In the genomic region with DNA sequence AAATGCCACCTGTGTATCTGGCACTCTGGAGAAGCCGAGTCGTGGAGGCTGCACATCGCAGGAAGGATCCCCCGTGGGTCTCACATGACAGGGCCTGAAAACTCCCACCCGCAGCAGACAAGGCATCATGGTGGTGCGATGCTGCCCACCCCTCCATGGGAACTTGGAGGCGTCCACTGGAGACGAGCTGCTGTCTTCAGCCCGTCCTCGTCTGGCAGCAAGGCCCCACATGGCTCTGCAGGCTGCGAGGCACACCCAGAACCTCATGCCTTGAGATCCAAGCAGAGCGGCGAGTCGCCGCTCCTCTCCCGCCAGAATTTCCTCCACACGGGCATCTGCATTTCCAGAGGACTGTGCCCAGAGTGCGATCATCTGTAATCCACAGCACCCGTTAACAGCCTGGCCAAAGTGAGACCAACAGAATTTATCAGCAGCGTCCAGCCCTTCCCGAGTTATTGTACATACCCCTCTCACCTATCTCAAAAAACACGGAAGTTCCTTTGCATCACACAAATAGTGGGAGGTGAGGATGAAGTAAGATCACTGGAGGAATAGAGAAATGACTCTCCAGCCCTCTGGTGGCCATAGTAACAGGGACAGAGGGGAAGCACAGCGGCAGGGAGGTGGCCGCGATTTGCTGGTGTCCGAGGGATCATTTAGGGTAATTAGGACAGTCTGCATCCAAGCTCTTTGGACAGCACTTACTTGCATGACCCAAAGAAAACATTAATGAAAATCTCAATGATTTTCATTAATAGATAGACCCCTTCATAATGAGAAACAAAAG, we compare ENCODE assay signal across 13 cellular contexts.
DNase-seq lines count a peak whose midpoint lies in the region; ATAC-seq lines count a peak whose summit lies in the region.
"Had no signal": no experiment of that assay in that cellular context is flagged by ENCODE, and none has a peak within 500 bp of the region (broad histone marks: within the 10 kb centered on the region; RNA-seq: fewer than 3 reads in every experiment).

No MANE protein-coding gene starts in this region.

- no peak overlapping the region for H2BK15ac ChIP-seq in mesendoderm (replicated peaks; ENCODE audit: low read depth)

- no peaks in the 10 kb centered on the region for H3K36me3 ChIP-seq in mesendoderm (ENCODE audit: control insufficient read depth, insufficient read depth, low read length)

- peaks cover 58% of the 10 kb centered on the region for H3K4me1 Mint-ChIP-seq in stimulated activated naive CD8-positive, alpha-beta T cell treated with anti-CD3 and anti-CD28 coated beads, Interleukin-15, Interleukin-2, amounts not matched to agents 100 ng/mL and 50 ng/mL, for 24 hours (ENCODE audit: low read depth)
- peaks cover 60% of the 10 kb centered on the region for H3K4me1 Mint-ChIP-seq in activated T-helper 1 cell treated with anti-CD3 and anti-CD28 coated beads, Interleukin-12 subunit alpha, Interleukin-12 subunit beta, Interleukin-2, Interleukin-4 antibody, amounts not matched to agents 30 ng/mL and 10 ng/mL and 1 ng/mL, durations not matched to agents 14 hours and 24 hours and 36 hours (ENCODE audit: low read depth)

- H3K4ac ChIP-seq in mesendoderm (ENCODE audit: low read depth, low read length): no peak overlapping the region

- no peak overlapping the region for H3K9ac ChIP-seq in mesendoderm (ENCODE audit: low read length)

- no peak overlapping the region for H4K5ac ChIP-seq in mesendoderm (ENCODE audit: low read length)

- H3K36me3 Mint-ChIP-seq in stimulated activated naive CD8-positive, alpha-beta T cell treated with anti-CD3 and anti-CD28 coated beads, Interleukin-15, Interleukin-2, amounts not matched to agents 100 ng/mL and 50 ng/mL, for 24 hours (ENCODE audit: low read depth): peaks cover 87% of the 10 kb centered on the region
- H3K36me3 Mint-ChIP-seq in activated T-helper 1 cell treated with anti-CD3 and anti-CD28 coated beads, Interleukin-12 subunit alpha, Interleukin-12 subunit beta, Interleukin-2, Interleukin-4 antibody, amounts not matched to agents 30 ng/mL and 10 ng/mL and 1 ng/mL, durations not matched to agents 14 hours and 24 hours and 36 hours (ENCODE audit: low read depth): peaks cover 81% of the 10 kb centered on the region

- H3K4me2 ChIP-seq in mesendoderm (ENCODE audit: low read length): no peak overlapping the region

- H2BK120ac ChIP-seq in mesendoderm (ENCODE audit: low read depth, low read length): no peak overlapping the region

- no peak overlapping the region for H4K8ac ChIP-seq in mesendoderm (ENCODE audit: low read depth, low read length)

- H3K4me3 Mint-ChIP-seq in stimulated activated naive CD8-positive, alpha-beta T cell treated with anti-CD3 and anti-CD28 coated beads, Interleukin-15, Interleukin-2, amounts not matched to agents 100 ng/mL and 50 ng/mL, for 24 hours: no peak overlapping the region
- H3K4me3 Mint-ChIP-seq in activated T-helper 1 cell treated with anti-CD3 and anti-CD28 coated beads, Interleukin-12 subunit alpha, Interleukin-12 subunit beta, Interleukin-2, Interleukin-4 antibody, amounts not matched to agents 30 ng/mL and 10 ng/mL and 1 ng/mL, durations not matched to agents 14 hours and 24 hours and 36 hours: no peak overlapping the region

- intact Hi-C loops in activated T-helper 1 cell treated with anti-CD3 and anti-CD28 coated beads, Interleukin-12 subunit alpha, Interleukin-12 subunit beta, Interleukin-2, Interleukin-4 antibody, amounts not matched to agents 30 ng/mL and 10 ng/mL and 1 ng/mL, durations not matched to agents 14 hours and 24 hours and 36 hours (cut with micrococcal nuclease): no loop called here

- no peak overlapping the region for H3K27ac ChIP-seq in mesendoderm (ENCODE audit: low read depth, low read length)
- H3K27ac ChIP-seq: cardiac muscle cell, tibial artery had no signal

- H3K4me1 ChIP-seq in mesendoderm (ENCODE audit: control insufficient read depth, low read depth, low read length): no peaks in the 10 kb centered on the region
- H3K4me1 ChIP-seq: tibial artery had no signal

- no peak overlapping the region for H2BK5ac ChIP-seq in mesendoderm (ENCODE audit: low read length)

- no peaks in the 10 kb centered on the region for H3K79me1 ChIP-seq in mesendoderm (ENCODE audit: low read length)

- no peak overlapping the region for H2AK5ac ChIP-seq in mesendoderm (ENCODE audit: low read length)

- ATAC-seq in stimulated activated naive CD8-positive, alpha-beta T cell treated with anti-CD3 and anti-CD28 coated beads, Interleukin-15, Interleukin-2, amounts not matched to agents 100 U/mL and 50 U/mL, for 24 hours: no peak
- ATAC-seq in GM21528 (IDR thresholded peaks at IDR 0.05; ENCODE audit: low FRiP score, unreplicated experiment) (no peak), GM19395 (IDR thresholded peaks at IDR 0.05; ENCODE audit: unreplicated experiment) (no peak), HG03565 (IDR thresholded peaks at IDR 0.05; ENCODE audit: unreplicated experiment) (no peak)

- no peaks in the 10 kb centered on the region for H3K9me3 Mint-ChIP-seq in stimulated activated naive CD8-positive, alpha-beta T cell treated with anti-CD3 and anti-CD28 coated beads, Interleukin-15, Interleukin-2, amounts not matched to agents 100 ng/mL and 50 ng/mL, for 24 hours
- no peaks in the 10 kb centered on the region for H3K9me3 Mint-ChIP-seq in activated T-helper 1 cell treated with anti-CD3 and anti-CD28 coated beads, Interleukin-12 subunit alpha, Interleukin-12 subunit beta, Interleukin-2, Interleukin-4 antibody, amounts not matched to agents 30 ng/mL and 10 ng/mL and 1 ng/mL, durations not matched to agents 14 hours and 24 hours and 36 hours

- H3K27ac Mint-ChIP-seq in stimulated activated naive CD8-positive, alpha-beta T cell treated with anti-CD3 and anti-CD28 coated beads, Interleukin-15, Interleukin-2, amounts not matched to agents 100 ng/mL and 50 ng/mL, for 24 hours: peak overlapping the region; percentile 93
- peak overlapping the region; percentile 91 for H3K27ac Mint-ChIP-seq in activated T-helper 1 cell treated with anti-CD3 and anti-CD28 coated beads, Interleukin-12 subunit alpha, Interleukin-12 subunit beta, Interleukin-2, Interleukin-4 antibody, amounts not matched to agents 30 ng/mL and 10 ng/mL and 1 ng/mL, durations not matched to agents 14 hours and 24 hours and 36 hours

- H3K27me3 ChIP-seq in mesendoderm (ENCODE audit: insufficient read depth, low read length, poor library complexity): no peaks in the 10 kb centered on the region
- H3K27me3 ChIP-seq: cardiac muscle cell, tibial artery had no signal

- no CpG with 5 or more reads among the region's 26 CpGs for WGBS in mesendoderm (ENCODE audit: extremely low coverage, insufficient coverage, low lambda C conversion rate)

- H3K4me3 ChIP-seq in mesendoderm (ENCODE audit: low read length): no peak overlapping the region
- H3K4me3 ChIP-seq: cardiac muscle cell, tibial artery had no signal

- no peaks in the 10 kb centered on the region for H3K79me2 ChIP-seq in mesendoderm (ENCODE audit: control insufficient read depth, insufficient read depth, low read length)

- no peak overlapping the region for H3K56ac ChIP-seq in mesendoderm (ENCODE audit: low read length)

- DNase-seq in stimulated activated naive CD8-positive, alpha-beta T cell treated with anti-CD3 and anti-CD28 coated beads, Interleukin-15, Interleukin-2, amounts not matched to agents 100 U/mL and 50 U/mL, for 24 hours: no peak
- DNase-seq in activated T-helper 1 cell treated with anti-CD3 and anti-CD28 coated beads, Interleukin-12 subunit alpha, Interleukin-12 subunit beta, Interleukin-2, Interleukin-4 antibody, amounts not matched to agents 30 ng/mL and 10 ng/mL and 1 ng/mL, durations not matched to agents 14 hours and 24 hours and 36 hours (ENCODE audit: low spot score): no peak
- peak; percentile 24 for DNase-seq in mesendoderm
- no peak for DNase-seq in stimulated activated CD4-positive, alpha-beta T cell treated with anti-CD3 and anti-CD28 coated beads, Interleukin-2, amount 100 ng/mL, for 24 hours
- DNase-seq: AML-193, NCI-H1092, small intestine, tibial artery had no signal

- no peak overlapping the region for H3K18ac ChIP-seq in mesendoderm (ENCODE audit: low read length)

- H3K27me3 Mint-ChIP-seq in stimulated activated naive CD8-positive, alpha-beta T cell treated with anti-CD3 and anti-CD28 coated beads, Interleukin-15, Interleukin-2, amounts not matched to agents 100 ng/mL and 50 ng/mL, for 24 hours: no peaks in the 10 kb centered on the region
- no peaks in the 10 kb centered on the region for H3K27me3 Mint-ChIP-seq in activated T-helper 1 cell treated with anti-CD3 and anti-CD28 coated beads, Interleukin-12 subunit alpha, Interleukin-12 subunit beta, Interleukin-2, Interleukin-4 antibody, amounts not matched to agents 30 ng/mL and 10 ng/mL and 1 ng/mL, durations not matched to agents 14 hours and 24 hours and 36 hours (ENCODE audit: insufficient read depth)

- H3K23ac ChIP-seq in mesendoderm (ENCODE audit: low read length): no peak overlapping the region
